In genomic region chr1:62687903-62688686, GRCh38 we compare ENCODE assay signal across 8 cellular contexts. TPM values are rescaled to one million over a fixed set of nuclear protein-coding genes. Genes with fewer than 3 reads are reported as not detected.
A peak's percentile ranks its signal among the peaks of the same experiment; 100 is the strongest.
DNase-seq lines count a peak whose midpoint lies in the region; ATAC-seq and TF ChIP-seq lines count a peak whose summit lies in the region.

A gene with protein sequence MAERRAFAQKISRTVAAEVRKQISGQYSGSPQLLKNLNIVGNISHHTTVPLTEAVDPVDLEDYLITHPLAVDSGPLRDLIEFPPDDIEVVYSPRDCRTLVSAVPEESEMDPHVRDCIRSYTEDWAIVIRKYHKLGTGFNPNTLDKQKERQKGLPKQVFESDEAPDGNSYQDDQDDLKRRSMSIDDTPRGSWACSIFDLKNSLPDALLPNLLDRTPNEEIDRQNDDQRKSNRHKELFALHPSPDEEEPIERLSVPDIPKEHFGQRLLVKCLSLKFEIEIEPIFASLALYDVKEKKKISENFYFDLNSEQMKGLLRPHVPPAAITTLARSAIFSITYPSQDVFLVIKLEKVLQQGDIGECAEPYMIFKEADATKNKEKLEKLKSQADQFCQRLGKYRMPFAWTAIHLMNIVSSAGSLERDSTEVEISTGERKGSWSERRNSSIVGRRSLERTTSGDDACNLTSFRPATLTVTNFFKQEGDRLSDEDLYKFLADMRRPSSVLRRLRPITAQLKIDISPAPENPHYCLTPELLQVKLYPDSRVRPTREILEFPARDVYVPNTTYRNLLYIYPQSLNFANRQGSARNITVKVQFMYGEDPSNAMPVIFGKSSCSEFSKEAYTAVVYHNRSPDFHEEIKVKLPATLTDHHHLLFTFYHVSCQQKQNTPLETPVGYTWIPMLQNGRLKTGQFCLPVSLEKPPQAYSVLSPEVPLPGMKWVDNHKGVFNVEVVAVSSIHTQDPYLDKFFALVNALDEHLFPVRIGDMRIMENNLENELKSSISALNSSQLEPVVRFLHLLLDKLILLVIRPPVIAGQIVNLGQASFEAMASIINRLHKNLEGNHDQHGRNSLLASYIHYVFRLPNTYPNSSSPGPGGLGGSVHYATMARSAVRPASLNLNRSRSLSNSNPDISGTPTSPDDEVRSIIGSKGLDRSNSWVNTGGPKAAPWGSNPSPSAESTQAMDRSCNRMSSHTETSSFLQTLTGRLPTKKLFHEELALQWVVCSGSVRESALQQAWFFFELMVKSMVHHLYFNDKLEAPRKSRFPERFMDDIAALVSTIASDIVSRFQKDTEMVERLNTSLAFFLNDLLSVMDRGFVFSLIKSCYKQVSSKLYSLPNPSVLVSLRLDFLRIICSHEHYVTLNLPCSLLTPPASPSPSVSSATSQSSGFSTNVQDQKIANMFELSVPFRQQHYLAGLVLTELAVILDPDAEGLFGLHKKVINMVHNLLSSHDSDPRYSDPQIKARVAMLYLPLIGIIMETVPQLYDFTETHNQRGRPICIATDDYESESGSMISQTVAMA (N-terminal part only) (minus strand): TSS chr1:62688386. CDS start chr1:62688264, 122 bp downstream.

- ATAC-seq in HG02759 (IDR thresholded peaks at IDR 0.05; ENCODE audit: unreplicated experiment), result peak; percentile 82
- peak; percentile 91 for ATAC-seq in body of pancreas

- TF ChIP-seq CTCF in body of pancreas (IDR thresholded peaks at IDR 0.05), result no peak

- H3K27me3 ChIP-seq in body of pancreas, result no peaks in the 10 kb centered on the region
- H3K27me3 ChIP-seq in rectal smooth muscle tissue (ENCODE audit: control insufficient read depth, insufficient read depth, low read length), result no peaks in the 10 kb centered on the region

- peaks cover 25% of the 10 kb centered on the region for H3K4me1 ChIP-seq in body of pancreas
- peaks cover 25% of the 10 kb centered on the region for H3K4me1 ChIP-seq in rectal smooth muscle tissue (ENCODE audit: control insufficient read depth, insufficient read depth, low read length)

- H3K9me3 ChIP-seq in body of pancreas, result no peaks in the 10 kb centered on the region

- peak within 1 kb of the TSS; percentile 74 to 89 for H3K4me3 ChIP-seq in body of pancreas
- H3K4me3 ChIP-seq in rectal smooth muscle tissue (ENCODE audit: low read length), result peak within 1 kb of the TSS; percentile 80

- DNase-seq in NCI-H187 (lab: John Stamatoyannopoulos, UW) (peak; percentile 27 to 70), NCI-H187 treated with DMSO at 0.1 percent for 48 hours (lab: John Stamatoyannopoulos, UW) (no peak), NCI-H1105 treated with DMSO at 0.1 percent for 48 hours (lab: John Stamatoyannopoulos, UW) (peak; percentile 76), T-helper 9 cell (peak; percentile 32), body of pancreas (peak; percentile 74 to 82 (median 75)), hypothalamus (lab: John Stamatoyannopoulos, UW) (peak in 48 of 51 donors; percentile 22 to 79 (median 60))

- 0% methylated on average over 26 to 100 of the region's 107 CpGs for WGBS in body of pancreas, 2 donors

- intact Hi-C loops in body of pancreas (cut with DNase I), result no loop called here

- H3K36me3 ChIP-seq in body of pancreas (replicated peaks in 1 of 2; ENCODE audit: insufficient read depth in 1 of 2, low read depth in 2 of 2) (no peaks in the 10 kb centered on the region), rectal smooth muscle tissue (ENCODE audit: control insufficient read depth, insufficient read depth, low read length) (no peaks in the 10 kb centered on the region)

- H3K27ac ChIP-seq in body of pancreas (peak within 1 kb of the TSS; percentile 78 to 85 (median 82)), rectal smooth muscle tissue (ENCODE audit: low read depth, low read length) (peak within 1 kb of the TSS; percentile 58)

- TF ChIP-seq POLR2A in body of pancreas (IDR thresholded peaks at IDR 0.05), result peak; percentile 36 to 45 (median 39)

- peak within 1 kb of the TSS; percentile 36 for H3K9ac ChIP-seq in rectal smooth muscle tissue (ENCODE audit: low read length)

RNA-seq across cellular contexts. Expression of the gene that starts here (rescaled TPM):
- 10 to 100 TPM; 31.6 to 32.0 TPM for total RNA-seq in body of pancreas
